In the genomic region with DNA sequence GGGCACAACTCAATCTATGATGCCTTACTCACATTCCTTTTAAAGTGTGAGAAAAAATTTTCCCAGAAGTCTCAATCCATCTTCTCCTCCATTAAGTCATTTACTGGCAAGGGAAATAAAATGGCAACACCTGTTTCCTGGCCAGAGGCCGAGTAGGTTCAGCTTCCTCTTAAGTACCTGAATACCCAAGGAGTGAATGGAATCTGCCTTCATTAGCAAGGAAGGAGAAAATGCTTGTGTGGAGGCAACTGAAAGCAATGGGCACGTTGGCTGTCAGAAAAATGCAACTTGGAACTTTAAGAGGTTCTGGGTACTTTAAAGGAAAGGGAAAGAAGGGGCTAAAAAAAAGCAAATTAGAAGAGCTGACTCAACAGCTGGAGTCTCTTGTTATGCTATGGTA, we compare ENCODE assay signal across 23 cellular contexts.
"Had no signal": no experiment of that assay in that cellular context is flagged by ENCODE, and none has a peak within 500 bp of the region (broad histone marks: within the 10 kb centered on the region; RNA-seq: fewer than 3 reads in every experiment).

No MANE protein-coding gene starts in this region.

- H3K27ac ChIP-seq: dorsolateral prefrontal cortex, neural progenitor cell, parathyroid adenoma, right lobe of liver, thoracic aorta, tibial nerve, upper lobe of left lung had no signal

- H3K4me3 Mint-ChIP-seq: naive thymus-derived CD4-positive, alpha-beta T cell; nephron; neural progenitor cell; stimulated activated naive B cell treated with anti-CD40 and anti-IgM and Interleukin-4, amounts not matched to agents 10 μg/mL and 1 μg/mL and 100 μg/mL, for 72 hours; stimulated activated naive CD8-positive, alpha-beta T cell treated with anti-CD3 and anti-CD28 coated beads, Interleukin-15, Interleukin-2, amounts not matched to agents 100 ng/mL and 50 ng/mL, for 24 hours had no signal

- H3K27me3 ChIP-seq: dorsolateral prefrontal cortex, neural progenitor cell, right lobe of liver, tibial nerve, upper lobe of left lung had no signal

- ATAC-seq: left lobe of liver; naive thymus-derived CD4-positive, alpha-beta T cell; right lobe of liver; stimulated activated naive B cell treated with anti-CD40 and anti-IgM and Interleukin-4, amounts not matched to agents 10 μg/mL and 1 μg/mL and 100 μg/mL, for 72 hours had no signal

- H3K27ac Mint-ChIP-seq: naive thymus-derived CD4-positive, alpha-beta T cell; nephron; neural progenitor cell; progenitor cell of endocrine pancreas; stimulated activated naive B cell treated with anti-CD40 and anti-IgM and Interleukin-4, amounts not matched to agents 10 μg/mL and 1 μg/mL and 100 μg/mL, for 72 hours; stimulated activated naive CD8-positive, alpha-beta T cell treated with anti-CD3 and anti-CD28 coated beads, Interleukin-15, Interleukin-2, amounts not matched to agents 100 ng/mL and 50 ng/mL, for 24 hours had no signal

- H3K9me3 Mint-ChIP-seq: stimulated activated naive CD8-positive, alpha-beta T cell treated with anti-CD3 and anti-CD28 coated beads, Interleukin-15, Interleukin-2, amounts not matched to agents 100 ng/mL and 50 ng/mL, for 24 hours had no signal

- H3K4me2 ChIP-seq: neural progenitor cell had no signal

- H3K4me1 Mint-ChIP-seq: naive thymus-derived CD4-positive, alpha-beta T cell; nephron; neural progenitor cell; stimulated activated naive B cell treated with anti-CD40 and anti-IgM and Interleukin-4, amounts not matched to agents 10 μg/mL and 1 μg/mL and 100 μg/mL, for 72 hours had no signal

- FAIRE-seq: colon, frontal cortex, kidney, small intestine, urothelium cell line had no signal

- H3K9me3 ChIP-seq: right lobe of liver, thoracic aorta, tibial nerve, upper lobe of left lung had no signal

- H3K9ac ChIP-seq: neural progenitor cell, parathyroid adenoma had no signal

- H3K79me2 ChIP-seq: parathyroid adenoma had no signal

- H3K36me3 Mint-ChIP-seq: naive thymus-derived CD4-positive, alpha-beta T cell; neural progenitor cell; stimulated activated naive B cell treated with anti-CD40 and anti-IgM and Interleukin-4, amounts not matched to agents 10 μg/mL and 1 μg/mL and 100 μg/mL, for 72 hours had no signal

- H3K4me3 ChIP-seq: dorsolateral prefrontal cortex, neural progenitor cell, right lobe of liver, thoracic aorta, tibial nerve, upper lobe of left lung had no signal

- H3K27me3 Mint-ChIP-seq: naive thymus-derived CD4-positive, alpha-beta T cell; progenitor cell of endocrine pancreas; stimulated activated naive B cell treated with anti-CD40 and anti-IgM and Interleukin-4, amounts not matched to agents 10 μg/mL and 1 μg/mL and 100 μg/mL, for 72 hours; stimulated activated naive CD8-positive, alpha-beta T cell treated with anti-CD3 and anti-CD28 coated beads, Interleukin-15, Interleukin-2, amounts not matched to agents 100 ng/mL and 50 ng/mL, for 24 hours had no signal

- DNase-seq: dorsolateral prefrontal cortex; effector CD4-positive, alpha-beta T cell; kidney; mesenchymal stem cell; midbrain; naive thymus-derived CD4-positive, alpha-beta T cell; right lobe of liver; small intestine; stimulated activated CD4-positive, alpha-beta T cell treated with anti-CD3 and anti-CD28 coated beads, Interleukin-15, amount 100 ng/mL, for 24 hours; stimulated activated CD4-positive, alpha-beta T cell treated with anti-CD3 and anti-CD28 coated beads, Interleukin-2, amount 100 ng/mL, for 48 hours; stimulated activated naive B cell treated with anti-CD40 and anti-IgM and Interleukin-4, amounts not matched to agents 10 μg/mL and 1 μg/mL and 100 μg/mL, for 72 hours; upper lobe of left lung had no signal

- H2AFZ ChIP-seq: neural progenitor cell, parathyroid adenoma had no signal

- H3K36me3 ChIP-seq: neural progenitor cell, right lobe of liver, thoracic aorta, tibial nerve, upper lobe of left lung had no signal

- H3K4me1 ChIP-seq: neural progenitor cell, parathyroid adenoma, right lobe of liver, tibial nerve, upper lobe of left lung had no signal
